Comparison of ENCODE assay signal across 17 cellular contexts in the genomic region with DNA sequence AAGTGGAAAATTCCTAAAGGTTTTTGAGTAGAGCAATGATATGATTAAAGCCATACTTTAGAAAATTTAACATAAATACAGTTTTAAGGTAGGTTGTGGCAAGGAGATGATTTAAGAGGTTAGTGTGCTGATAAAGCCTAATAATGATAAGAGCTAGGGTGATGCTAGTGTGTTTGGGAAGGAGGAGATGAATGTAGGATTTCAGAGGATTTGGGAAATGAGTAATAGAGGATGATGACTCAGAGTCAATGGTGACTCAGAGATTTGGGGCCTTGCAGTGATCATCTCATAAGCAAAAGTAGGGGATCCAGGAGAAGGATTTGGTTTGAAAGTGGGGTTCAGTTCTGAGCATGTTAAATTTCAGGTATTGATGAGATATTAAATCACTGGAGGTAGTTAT. TPM values are rescaled to one million over a fixed set of nuclear protein-coding genes. Genes with fewer than 3 reads are reported as not detected.
DNase-seq lines count a peak whose midpoint lies in the region; ATAC-seq and TF ChIP-seq lines count a peak whose summit lies in the region.
"Had no signal": no experiment of that assay in that cellular context is flagged by ENCODE, and none has a peak within 500 bp of the region (broad histone marks: within the 10 kb centered on the region; RNA-seq: fewer than 3 reads in every experiment).

No MANE protein-coding gene starts in this region.

- H3K4me3 ChIP-seq in breast epithelium = no peak overlapping the region
- no peak overlapping the region for H3K4me3 ChIP-seq in dorsolateral prefrontal cortex
- H3K4me3 ChIP-seq: BLaER1, heart right ventricle had no signal

- H3K27ac ChIP-seq in breast epithelium = no peak overlapping the region
- no peak overlapping the region for H3K27ac ChIP-seq in CD4-positive, alpha-beta T cell (ENCODE audit: low read depth, low read length)
- H3K27ac ChIP-seq in dorsolateral prefrontal cortex = peak overlapping the region in 1 of 59 donors; percentile 44
- H3K27ac ChIP-seq: BLaER1, parathyroid adenoma had no signal

- DNase-seq in MCF 10A (ENCODE audit: unreplicated experiment) = peak; percentile 71
- DNase-seq in breast epithelium (ENCODE audit: low spot score in 2 of 2) = no peak
- DNase-seq in SW480 (ENCODE audit: low spot score) = peak; percentile 55
- DNase-seq in fibroblast of the conjunctiva (ENCODE audit: low read depth) = peak; percentile 20
- no peak for DNase-seq in CD4-positive, alpha-beta T cell
- DNase-seq in NCI-H1092 (lab: John Stamatoyannopoulos, UW) = no peak
- DNase-seq in dorsolateral prefrontal cortex = no peak
- no peak for DNase-seq in SKM-1 treated with dmso at 0.1 percent for 144 hours (lab: John Stamatoyannopoulos, UW; ENCODE audit: unreplicated experiment)
- DNase-seq: activated B cell treated with CpG ODN at 0.5 μM for 24 hours; activated effector memory CD4-positive, alpha-beta T cell treated with anti-CD3 and anti-CD28 coated beads, Interleukin-2, amount 50 U/mL, for 16 hours; cortex of kidney; heart right ventricle; NCI-H345; stimulated activated CD4-positive, alpha-beta T cell treated with anti-CD3 and anti-CD28 coated beads, Interleukin-4, amount 100 ng/mL, for 1 hour had no signal

- no peaks in the 10 kb centered on the region for H3K9me3 Mint-ChIP-seq in MCF 10A (ENCODE audit: unreplicated experiment)
- H3K9me3 Mint-ChIP-seq in CD4-positive, alpha-beta T cell = no peaks in the 10 kb centered on the region
- H3K9me3 Mint-ChIP-seq: activated B cell treated with CpG ODN at 0.5 μM for 24 hours, memory B cell had no signal

- CTCF ChIA-PET in MCF 10A (lab: Yijun Ruan, JAX) = interaction anchor here (0.7 kb wide), 3 partner anchors 87 to 269 kb away, joined by 3 to 5 read pairs (median 5); no protein-coding TSS in a partner anchor
- CTCF ChIA-PET in CD4-positive, alpha-beta T cell (lab: Charles Lee) = no interaction called here

- H3K36me3 ChIP-seq in breast epithelium = peaks cover 5% of the 10 kb centered on the region

- no peak for TF ChIP-seq CTCF in MCF 10A (IDR thresholded peaks at IDR 0.05; ENCODE audit: unreplicated experiment)
- no peak for TF ChIP-seq CTCF in breast epithelium (IDR thresholded peaks at IDR 0.05)
- no peak for TF ChIP-seq CTCF in CD4-positive, alpha-beta T cell (IDR thresholded peaks at IDR 0.05)
- no peak for TF ChIP-seq CTCF in dorsolateral prefrontal cortex (IDR thresholded peaks at IDR 0.05 in 54 of 56, conservative IDR thresholded peaks at IDR 0.05 in 2 of 56; ENCODE audit: low read depth in 1 of 56, partially characterized antibody in 56 of 56)

- H3K27me3 ChIP-seq in breast epithelium (no peaks in the 10 kb centered on the region), dorsolateral prefrontal cortex (no peaks in the 10 kb centered on the region)
- no peaks in the 10 kb centered on the region for H3K27me3 ChIP-seq in CD4-positive, alpha-beta T cell (ENCODE audit: control insufficient read depth, insufficient read depth, low read length)
- H3K27me3 ChIP-seq: BLaER1, heart right ventricle had no signal

- no peaks in the 10 kb centered on the region for H3K27me3 Mint-ChIP-seq in MCF 10A (ENCODE audit: insufficient read depth, unreplicated experiment)
- H3K27me3 Mint-ChIP-seq in CD4-positive, alpha-beta T cell = no peaks in the 10 kb centered on the region
- H3K27me3 Mint-ChIP-seq: activated B cell treated with CpG ODN at 0.5 μM for 24 hours, memory B cell had no signal

- H3K4me1 ChIP-seq in breast epithelium = no peaks in the 10 kb centered on the region
- H3K4me1 ChIP-seq: BLaER1, parathyroid adenoma had no signal

- BruUV-seq in MCF 10A (replicated peaks; lab: Mats Ljungman, UMichigan) = no TSS peak

- peaks cover 8% of the 10 kb centered on the region for H3K4me1 Mint-ChIP-seq in MCF 10A (ENCODE audit: insufficient read depth, unreplicated experiment)
- H3K4me1 Mint-ChIP-seq in CD4-positive, alpha-beta T cell (ENCODE audit: low read depth) = no peaks in the 10 kb centered on the region

- H3K4me3 Mint-ChIP-seq in MCF 10A (ENCODE audit: unreplicated experiment) = no peak overlapping the region
- H3K4me3 Mint-ChIP-seq in CD4-positive, alpha-beta T cell = no peak overlapping the region
- H3K4me3 Mint-ChIP-seq: activated B cell treated with CpG ODN at 0.5 μM for 24 hours, memory B cell had no signal

- intact Hi-C loops in MCF 10A (cut with micrococcal nuclease) = loop anchor here (10.0 kb wide), 1 partner anchor 133 kb away; a partner anchor contains a TSS
- intact Hi-C loops in breast epithelium (cut with DNase I; ENCODE audit: low total_unique reads) = no loop called here
- intact Hi-C loops in CD4-positive, alpha-beta T cell (cut with DNase I, micrococcal nuclease) = no loop called here
- intact Hi-C loops in dorsolateral prefrontal cortex (cut with DNase I) = no loop called here

- ATAC-seq in CD4-positive, alpha-beta T cell (ENCODE audit: poor library complexity) = no peak

- peaks cover 53% of the 10 kb centered on the region for H3K36me3 Mint-ChIP-seq in MCF 10A (ENCODE audit: insufficient read depth, unreplicated experiment)
- H3K36me3 Mint-ChIP-seq in CD4-positive, alpha-beta T cell (ENCODE audit: low read depth) = peaks cover 46% of the 10 kb centered on the region

- POLR2A ChIA-PET in MCF 10A (lab: Yijun Ruan, JAX) = interaction anchor here (0.6 to 1.2 kb wide), 3 partner anchors 75 to 136 kb away, joined by 3 to 6 read pairs (median 3); a partner anchor contains a TSS
- POLR2A ChIA-PET in CD4-positive, alpha-beta T cell (lab: Charles Lee) = no interaction called here

- no peaks in the 10 kb centered on the region for H3K9me3 ChIP-seq in breast epithelium
- no peaks in the 10 kb centered on the region for H3K9me3 ChIP-seq in CD4-positive, alpha-beta T cell (ENCODE audit: control insufficient read depth, low read length)
- H3K9me3 ChIP-seq: BLaER1, heart right ventricle had no signal

- TF ChIP-seq POLR2A in breast epithelium (IDR thresholded peaks at IDR 0.05) = no peak

- H3K27ac Mint-ChIP-seq in MCF 10A (ENCODE audit: low read depth, unreplicated experiment) = no peak overlapping the region
- no peak overlapping the region for H3K27ac Mint-ChIP-seq in CD4-positive, alpha-beta T cell
- H3K27ac Mint-ChIP-seq: activated B cell treated with CpG ODN at 0.5 μM for 24 hours, memory B cell had no signal

RNA-seq across cellular contexts. Expression of a gene that starts 23.3 kb away (rescaled TPM):
- total RNA-seq in MCF 10A (2022) = 64.9 and 66.3 TPM in 2 replicates
- 10 to 100 TPM; 26.1 to 32.5 (median 32.4) TPM for total RNA-seq in breast epithelium
- 10 to 100 TPM; 11.3 to 13.8 TPM for total RNA-seq in CD4-positive, alpha-beta T cell
- total RNA-seq in dorsolateral prefrontal cortex = 10 to 100 TPM; 29.9 to 95.9 (median 44.7) TPM

RNA-seq across cellular contexts. Expression of a gene that starts 40.8 kb away (rescaled TPM):
- total RNA-seq in MCF 10A (2022) = not detected in 2 replicates
- total RNA-seq in breast epithelium = 100 to 1,000 TPM in 1 of 3 donors, 10 to 100 TPM in 1, 1 to 10 TPM in 1; 3.8 to 108 (median 54.6) TPM
- not detected for total RNA-seq in CD4-positive, alpha-beta T cell
- total RNA-seq in dorsolateral prefrontal cortex = 10 to 100 TPM in 9 of 120 experiments, 1 to 10 TPM in 63, under 1 TPM in 29, not detected in 19; 0.29 to 66.1 (median 2.0) TPM
- total RNA-seq: activated B cell treated with CpG ODN at 0.5 μM for 24 hours had no signal

Comparison
In these comparisons a context has a peak if more than half of its experiments do, and no peak if none do; other contexts are left out.
1. DNase-seq: peak in MCF 10A (single experiment), SW480 (single experiment) and fibroblast of the conjunctiva (single experiment); none in breast epithelium (0 of 2), CD4-positive, alpha-beta T cell (0 of 10), NCI-H1092 (single experiment), dorsolateral prefrontal cortex (0 of 10) and SKM-1 treated with dmso at 0.1 percent for 144 hours (single experiment).